ENCODE assay signal across 9 cellular contexts in the genomic region with DNA sequence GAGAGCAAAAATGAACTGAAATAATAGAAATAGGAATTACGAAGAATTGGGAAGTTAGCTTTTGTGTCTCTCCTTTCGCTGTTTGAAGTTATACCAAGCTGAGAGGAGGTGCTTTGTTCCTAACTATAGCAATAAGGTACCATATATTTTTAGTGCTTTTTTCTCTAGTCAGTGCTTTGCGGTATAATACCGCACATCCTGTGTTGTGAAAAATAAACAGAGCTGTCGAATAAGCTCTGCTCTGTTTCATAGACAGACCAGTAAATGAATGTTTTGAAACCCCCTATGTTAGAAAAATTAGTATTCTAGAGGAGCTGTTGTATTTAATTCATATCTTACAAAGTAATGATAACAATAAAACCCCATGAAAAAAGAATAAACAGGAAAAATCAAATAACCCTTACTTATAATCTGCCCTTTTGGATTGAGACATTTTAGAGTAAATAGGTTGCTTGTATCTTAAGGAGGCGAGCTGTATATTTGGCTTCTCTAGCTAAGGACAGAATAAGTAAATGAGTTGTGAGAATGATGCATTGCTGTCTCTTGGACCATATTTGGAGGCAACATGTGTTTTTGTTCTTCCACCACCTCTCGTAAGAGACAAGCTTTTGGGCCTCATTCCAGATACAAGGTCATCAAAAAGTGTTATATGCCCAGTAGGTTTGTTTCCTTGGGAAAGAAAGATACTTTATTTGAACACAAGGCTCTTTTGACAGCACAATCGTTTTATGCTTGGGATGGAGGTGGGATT.
DNase-seq lines count a peak whose midpoint lies in the region; ATAC-seq and TF ChIP-seq lines count a peak whose summit lies in the region.
"Had no signal": no experiment of that assay in that cellular context is flagged by ENCODE, and none has a peak within 500 bp of the region (broad histone marks: within the 10 kb centered on the region; RNA-seq: fewer than 3 reads in every experiment).

No MANE protein-coding gene starts in this region.

- H3K9me3 ChIP-seq in left ventricle myocardium inferior (replicated peaks), result no peaks in the 10 kb centered on the region

- peak overlapping the region; percentile 77 for H3K27ac Mint-ChIP-seq in activated naive CD8-positive, alpha-beta T cell
- H3K27ac Mint-ChIP-seq in GM23338, result no peak overlapping the region

- H3K9me3 Mint-ChIP-seq in activated naive CD8-positive, alpha-beta T cell (ENCODE audit: low read depth), result no peaks in the 10 kb centered on the region
- no peaks in the 10 kb centered on the region for H3K9me3 Mint-ChIP-seq in GM23338

- peaks cover 7% of the 10 kb centered on the region for H4K20me1 ChIP-seq in GM23338 (replicated peaks; ENCODE audit: insufficient read depth)

- H3K4me3 ChIP-seq in ACC112 (ENCODE audit: low read depth, low read length) (peak overlapping the region; percentile 5; the same call in 1 of the 2 replicates), left ventricle myocardium inferior (no peak overlapping the region), GM23338 (no peak overlapping the region)

- no peaks in the 10 kb centered on the region for H3F3A ChIP-seq in GM23338 (replicated peaks; ENCODE audit: low read depth)

- H3K27me3 ChIP-seq in ACC112 (ENCODE audit: insufficient read depth, low read length), result no peaks in the 10 kb centered on the region
- H3K27me3 ChIP-seq in left ventricle myocardium inferior (ENCODE audit: low read depth), result no peaks in the 10 kb centered on the region
- H3K27me3 ChIP-seq in GM23338 (ENCODE audit: insufficient read depth), result no peaks in the 10 kb centered on the region

- no peak overlapping the region for H3K4me2 ChIP-seq in GM23338

- H3K4me1 Mint-ChIP-seq in activated naive CD8-positive, alpha-beta T cell (ENCODE audit: low read depth), result peaks cover 65% of the 10 kb centered on the region
- H3K4me1 Mint-ChIP-seq in GM23338, result peaks cover 22% of the 10 kb centered on the region

- ATAC-seq in GM19043 (IDR thresholded peaks at IDR 0.05; ENCODE audit: low read depth, unreplicated experiment), result peak; percentile 43
- no peak for ATAC-seq in GM21723 (IDR thresholded peaks at IDR 0.05; ENCODE audit: unreplicated experiment)
- no peak for ATAC-seq in GM23338
- no peak for ATAC-seq in HG03571 (IDR thresholded peaks at IDR 0.05; ENCODE audit: unreplicated experiment)

- no peak for DNase-seq in left ventricle myocardium inferior
- no peak for DNase-seq in GM23338 (ENCODE audit: low spot score)
- no peak for DNase-seq in medulla oblongata (ENCODE audit: extremely low spot score)
- DNase-seq: kidney had no signal

- intact Hi-C loops in left ventricle myocardium inferior (cut with micrococcal nuclease), result loop anchor here (5.0 to 10.0 kb wide), 2 partner anchors 54 to 126 kb away; no protein-coding TSS in a partner anchor

- TF ChIP-seq CTCF in left ventricle myocardium inferior (IDR thresholded peaks at IDR 0.05; ENCODE audit: borderline replicate concordance) (no peak), GM23338 (conservative IDR thresholded peaks at IDR 0.05; ENCODE audit: low read depth in 2 of 2) (no peak)

- H3K4me1 ChIP-seq in ACC112 (ENCODE audit: control insufficient read depth, insufficient read depth, low read length, unreplicated experiment), result peaks cover 76% of the 10 kb centered on the region
- peaks cover 75% of the 10 kb centered on the region for H3K4me1 ChIP-seq in left ventricle myocardium inferior
- 0 out of 2 replicates have a peak, but pooled peaks cover 8% of the 10 kb centered on the region for H3K4me1 ChIP-seq in GM23338 (ENCODE audit: insufficient read depth)

- H3K27ac ChIP-seq in ACC112 (ENCODE audit: low read depth, low read length) (peak overlapping the region; percentile 92), left ventricle myocardium inferior (replicated peaks) (peak overlapping the region; percentile 73), GM23338 (ENCODE audit: low read depth) (no peak overlapping the region)

- H3K36me3 Mint-ChIP-seq in activated naive CD8-positive, alpha-beta T cell, result peaks cover 8% of the 10 kb centered on the region
- H3K36me3 Mint-ChIP-seq in GM23338 (ENCODE audit: low read depth), result peaks cover 37% of the 10 kb centered on the region

- H3K27me3 Mint-ChIP-seq in activated naive CD8-positive, alpha-beta T cell, result no peaks in the 10 kb centered on the region
- no peaks in the 10 kb centered on the region for H3K27me3 Mint-ChIP-seq in GM23338 (ENCODE audit: insufficient read depth, low read depth, poor library complexity)

- peak overlapping the region; percentile 51 for H3K4me3 Mint-ChIP-seq in activated naive CD8-positive, alpha-beta T cell
- H3K4me3 Mint-ChIP-seq in GM23338, result no peak overlapping the region

- peaks cover 79% of the 10 kb centered on the region for H3K79me2 ChIP-seq in ACC112 (ENCODE audit: control insufficient read depth, insufficient read depth, low read length, unreplicated experiment)
- peaks cover 16% of the 10 kb centered on the region for H3K79me2 ChIP-seq in GM23338 (replicated peaks; ENCODE audit: insufficient read depth)

- H3K36me3 ChIP-seq in ACC112 (ENCODE audit: insufficient read depth, low read length) (peaks cover 53% of the 10 kb centered on the region), left ventricle myocardium inferior (peaks cover 25% of the 10 kb centered on the region), GM23338 (ENCODE audit: insufficient read depth) (peaks cover 4% of the 10 kb centered on the region)

- no peak overlapping the region for H2AFZ ChIP-seq in ACC112 (ENCODE audit: low read length, unreplicated experiment)
- no peak overlapping the region for H2AFZ ChIP-seq in GM23338

- no peaks in the 10 kb centered on the region for H3K9me2 ChIP-seq in GM23338 (ENCODE audit: insufficient read depth)

TF ChIP-seq in GM23338, 12 proteins besides CTCF, POLR2A, EP300 and RAD21 (continues in another document):
- TF ChIP-seq CREB1 (CRISPR knock-in tag; IDR thresholded peaks at IDR 0.05; ENCODE audit: low read depth), result no peak
- TF ChIP-seq JUNB (IDR thresholded peaks at IDR 0.05; ENCODE audit: unreplicated experiment), result no peak
- no peak for TF ChIP-seq ZNF114 (CRISPR knock-in tag; IDR thresholded peaks at IDR 0.05)
- TF ChIP-seq, protein P1, sequence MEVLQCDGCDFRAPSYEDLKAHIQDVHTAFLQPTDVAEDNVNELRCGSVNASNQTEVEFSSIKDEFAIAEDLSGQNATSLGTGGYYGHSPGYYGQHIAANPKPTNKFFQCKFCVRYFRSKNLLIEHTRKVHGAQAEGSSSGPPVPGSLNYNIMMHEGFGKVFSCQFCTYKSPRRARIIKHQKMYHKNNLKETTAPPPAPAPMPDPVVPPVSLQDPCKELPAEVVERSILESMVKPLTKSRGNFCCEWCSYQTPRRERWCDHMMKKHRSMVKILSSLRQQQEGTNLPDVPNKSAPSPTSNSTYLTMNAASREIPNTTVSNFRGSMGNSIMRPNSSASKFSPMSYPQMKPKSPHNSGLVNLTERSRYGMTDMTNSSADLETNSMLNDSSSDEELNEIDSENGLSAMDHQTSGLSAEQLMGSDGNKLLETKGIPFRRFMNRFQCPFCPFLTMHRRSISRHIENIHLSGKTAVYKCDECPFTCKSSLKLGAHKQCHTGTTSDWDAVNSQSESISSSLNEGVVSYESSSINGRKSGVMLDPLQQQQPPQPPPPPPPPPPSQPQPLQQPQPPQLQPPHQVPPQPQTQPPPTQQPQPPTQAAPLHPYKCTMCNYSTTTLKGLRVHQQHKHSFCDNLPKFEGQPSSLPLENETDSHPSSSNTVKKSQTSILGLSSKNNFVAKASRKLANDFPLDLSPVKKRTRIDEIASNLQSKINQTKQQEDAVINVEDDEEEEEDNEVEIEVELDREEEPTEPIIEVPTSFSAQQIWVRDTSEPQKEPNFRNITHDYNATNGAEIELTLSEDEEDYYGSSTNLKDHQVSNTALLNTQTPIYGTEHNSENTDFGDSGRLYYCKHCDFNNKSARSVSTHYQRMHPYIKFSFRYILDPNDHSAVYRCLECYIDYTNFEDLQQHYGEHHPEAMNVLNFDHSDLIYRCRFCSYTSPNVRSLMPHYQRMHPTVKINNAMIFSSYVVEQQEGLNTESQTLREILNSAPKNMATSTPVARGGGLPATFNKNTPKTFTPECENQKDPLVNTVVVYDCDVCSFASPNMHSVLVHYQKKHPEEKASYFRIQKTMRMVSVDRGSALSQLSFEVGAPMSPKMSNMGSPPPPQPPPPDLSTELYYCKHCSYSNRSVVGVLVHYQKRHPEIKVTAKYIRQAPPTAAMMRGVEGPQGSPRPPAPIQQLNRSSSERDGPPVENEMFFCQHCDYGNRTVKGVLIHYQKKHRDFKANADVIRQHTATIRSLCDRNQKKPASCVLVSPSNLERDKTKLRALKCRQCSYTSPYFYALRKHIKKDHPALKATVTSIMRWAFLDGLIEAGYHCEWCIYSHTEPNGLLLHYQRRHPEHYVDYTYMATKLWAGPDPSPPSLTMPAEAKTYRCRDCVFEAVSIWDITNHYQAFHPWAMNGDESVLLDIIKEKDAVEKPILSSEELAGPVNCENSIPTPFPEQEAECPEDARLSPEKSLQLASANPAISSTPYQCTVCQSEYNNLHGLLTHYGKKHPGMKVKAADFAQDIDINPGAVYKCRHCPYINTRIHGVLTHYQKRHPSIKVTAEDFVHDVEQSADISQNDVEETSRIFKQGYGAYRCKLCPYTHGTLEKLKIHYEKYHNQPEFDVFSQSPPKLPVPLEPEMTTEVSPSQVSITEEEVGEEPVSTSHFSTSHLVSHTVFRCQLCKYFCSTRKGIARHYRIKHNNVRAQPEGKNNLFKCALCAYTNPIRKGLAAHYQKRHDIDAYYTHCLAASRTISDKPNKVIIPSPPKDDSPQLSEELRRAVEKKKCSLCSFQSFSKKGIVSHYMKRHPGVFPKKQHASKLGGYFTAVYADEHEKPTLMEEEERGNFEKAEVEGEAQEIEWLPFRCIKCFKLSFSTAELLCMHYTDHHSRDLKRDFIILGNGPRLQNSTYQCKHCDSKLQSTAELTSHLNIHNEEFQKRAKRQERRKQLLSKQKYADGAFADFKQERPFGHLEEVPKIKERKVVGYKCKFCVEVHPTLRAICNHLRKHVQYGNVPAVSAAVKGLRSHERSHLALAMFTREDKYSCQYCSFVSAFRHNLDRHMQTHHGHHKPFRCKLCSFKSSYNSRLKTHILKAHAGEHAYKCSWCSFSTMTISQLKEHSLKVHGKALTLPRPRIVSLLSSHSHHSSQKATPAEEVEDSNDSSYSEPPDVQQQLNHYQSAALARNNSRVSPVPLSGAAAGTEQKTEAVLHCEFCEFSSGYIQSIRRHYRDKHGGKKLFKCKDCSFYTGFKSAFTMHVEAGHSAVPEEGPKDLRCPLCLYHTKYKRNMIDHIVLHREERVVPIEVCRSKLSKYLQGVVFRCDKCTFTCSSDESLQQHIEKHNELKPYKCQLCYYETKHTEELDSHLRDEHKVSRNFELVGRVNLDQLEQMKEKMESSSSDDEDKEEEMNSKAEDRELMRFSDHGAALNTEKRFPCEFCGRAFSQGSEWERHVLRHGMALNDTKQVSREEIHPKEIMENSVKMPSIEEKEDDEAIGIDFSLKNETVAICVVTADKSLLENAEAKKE (CRISPR knock-in tag; IDR thresholded peaks at IDR 0.05), result no peak
- no peak for TF ChIP-seq EZH2 (IDR thresholded peaks at IDR 0.05; ENCODE audit: low read depth, unreplicated experiment)
